ENCODE assay signal across 2 cellular contexts in genomic region chr2:230968921-230969672, GRCh38.
TF ChIP-seq lines count a peak whose summit lies in the region.

No MANE protein-coding gene starts in this region.

TF ChIP-seq in SK-N-SH, 30 proteins besides CTCF, POLR2A, EP300 and RAD21 (continued from another document):
- TF ChIP-seq USF2 (IDR thresholded peaks at IDR 0.05; ENCODE audit: borderline replicate concordance, low read depth, low read length): no peak

TF ChIP-seq in SK-N-SH treated with all-trans-retinoic acid at 6 μM for 48 hours, 23 proteins besides CTCF, POLR2A, EP300 and RAD21 (continued from another document):
- TF ChIP-seq TSHZ2 (CRISPR knock-in tag; IDR thresholded peaks at IDR 0.05): no peak
